In genomic region chr4:47531241-47531953, GRCh38 we compare ENCODE assay signal across 8 cellular contexts. TPM values are rescaled to one million over a fixed set of nuclear protein-coding genes. Genes with fewer than 3 reads are reported as not detected.
DNase-seq lines count a peak whose midpoint lies in the region; ATAC-seq and TF ChIP-seq lines count a peak whose summit lies in the region.

No MANE protein-coding gene starts in this region.

- CTCF ChIA-PET in activated CD4-positive, alpha-beta T cell treated with anti-CD3 and anti-CD28 coated beads, Interleukin-2, amount 10 ng/mL, durations not matched to agents 7 days and 5 days (lab: Charles Lee): interaction anchor here (0.7 to 1.8 kb wide), 5 partner anchors 9 to 38 kb away, joined by 3 to 5 read pairs (median 3); no protein-coding TSS in a partner anchor

- no peaks in the 10 kb centered on the region for H3K36me3 ChIP-seq in ovary

- intact Hi-C loops in ovary (cut with DNase I): no loop called here

- no peaks in the 10 kb centered on the region for H3K27me3 Mint-ChIP-seq in activated CD4-positive, alpha-beta T cell treated with anti-CD3 and anti-CD28 coated beads, Interleukin-2, amount 10 ng/mL, durations not matched to agents 7 days and 5 days

- no peak for TF ChIP-seq CTCF in epithelial cell of esophagus (IDR thresholded peaks at IDR 0.05; ENCODE audit: insufficient read depth, low read depth, low read length, missing control alignments)
- no peak for TF ChIP-seq CTCF in ovary (IDR thresholded peaks at IDR 0.05)

- no peaks in the 10 kb centered on the region for H3K27me3 ChIP-seq in ovary

- POLR2A ChIA-PET in activated CD4-positive, alpha-beta T cell treated with anti-CD3 and anti-CD28 coated beads, Interleukin-2, amount 10 ng/mL, durations not matched to agents 7 days and 5 days (lab: Charles Lee): no interaction called here

- H3K4me3 Mint-ChIP-seq in activated CD4-positive, alpha-beta T cell treated with anti-CD3 and anti-CD28 coated beads, Interleukin-2, amount 10 ng/mL, durations not matched to agents 7 days and 5 days: peak overlapping the region; percentile 25

- peaks cover 7% of the 10 kb centered on the region for H3K9me3 Mint-ChIP-seq in activated CD4-positive, alpha-beta T cell treated with anti-CD3 and anti-CD28 coated beads, Interleukin-2, amount 10 ng/mL, durations not matched to agents 7 days and 5 days

- no peak overlapping the region for H3K27ac ChIP-seq in ovary

- H3K9me3 ChIP-seq in ovary: no peaks in the 10 kb centered on the region

- ATAC-seq in GM21515 (IDR thresholded peaks at IDR 0.05; ENCODE audit: unreplicated experiment): peak; percentile 100

- WGBS in ovary, 3 donors: 60 to 87% (median 73%) methylated on average over 2 of the region's 2 CpGs

- peaks cover 50% of the 10 kb centered on the region for H3K36me3 Mint-ChIP-seq in activated CD4-positive, alpha-beta T cell treated with anti-CD3 and anti-CD28 coated beads, Interleukin-2, amount 10 ng/mL, durations not matched to agents 7 days and 5 days (ENCODE audit: low read depth)

- peaks cover 43% of the 10 kb centered on the region for H3K4me1 Mint-ChIP-seq in activated CD4-positive, alpha-beta T cell treated with anti-CD3 and anti-CD28 coated beads, Interleukin-2, amount 10 ng/mL, durations not matched to agents 7 days and 5 days

- peak; percentile 87 for DNase-seq in Daoy (ENCODE audit: low read depth)
- peak; percentile 73 for DNase-seq in HPDE6-E6E7 (ENCODE audit: extremely low spot score)
- peak; percentile 74 for DNase-seq in activated CD4-positive, alpha-beta T cell treated with anti-CD3 and anti-CD28 coated beads, Interleukin-2, amount 10 ng/mL, durations not matched to agents 7 days and 5 days
- peak; percentile 88 for DNase-seq in epithelial cell of esophagus (ENCODE audit: low read depth)
- DNase-seq in occipital lobe (lab: John Stamatoyannopoulos, UW): peak; percentile 34
- DNase-seq in NCI-H2081 treated with DMSO at 0.1 percent for 48 hours (lab: John Stamatoyannopoulos, UW): no peak
- DNase-seq in ovary: no peak

- H3K4me1 ChIP-seq in ovary (ENCODE audit: insufficient read depth): peaks cover 2% of the 10 kb centered on the region

- TF ChIP-seq EP300 in ovary (IDR thresholded peaks at IDR 0.05): no peak

- peak overlapping the region; percentile 87 for H3K27ac Mint-ChIP-seq in activated CD4-positive, alpha-beta T cell treated with anti-CD3 and anti-CD28 coated beads, Interleukin-2, amount 10 ng/mL, durations not matched to agents 7 days and 5 days

- H3K4me3 ChIP-seq in epithelial cell of esophagus (ENCODE audit: low read length) (no peak overlapping the region), ovary (no peak overlapping the region)

- no peak for TF ChIP-seq POLR2A in ovary (IDR thresholded peaks at IDR 0.05)

RNA-seq across cellular contexts. Expression of gene ATP10D, which starts 46.3 kb away (rescaled TPM):
- 8.9 and 9.2 TPM in 2 replicates for total RNA-seq in Daoy (2014; rRNA removed; shearing (Covaris generic))
- total RNA-seq in activated CD4-positive, alpha-beta T cell treated with anti-CD3 and anti-CD28 coated beads, Interleukin-2, amount 10 ng/mL, durations not matched to agents 7 days and 5 days: 1 to 10 TPM; 3.7 to 4.1 TPM
- 11.2 TPM for total RNA-seq in occipital lobe
- 10 to 100 TPM; 10.1 to 27.8 (median 19.6) TPM for total RNA-seq in ovary
- polyA plus RNA-seq in ovary: 10 to 100 TPM in 1 of 2 donors, 1 to 10 TPM in 1; 8.2 to 24.9 TPM

Comparison
In these comparisons a context has a peak if more than half of its experiments do, and no peak if none do; other contexts are left out.
1. DNase-seq: peak in Daoy (single experiment), HPDE6-E6E7 (single experiment), activated CD4-positive, alpha-beta T cell treated with anti-CD3 and anti-CD28 coated beads, Interleukin-2, amount 10 ng/mL, durations not matched to agents 7 days and 5 days (single experiment), epithelial cell of esophagus (single experiment) and occipital lobe (single experiment); none in NCI-H2081 treated with DMSO at 0.1 percent for 48 hours (single experiment) and ovary (0 of 5).